9 cellular contexts compared by ENCODE assay signal in the genomic region with DNA sequence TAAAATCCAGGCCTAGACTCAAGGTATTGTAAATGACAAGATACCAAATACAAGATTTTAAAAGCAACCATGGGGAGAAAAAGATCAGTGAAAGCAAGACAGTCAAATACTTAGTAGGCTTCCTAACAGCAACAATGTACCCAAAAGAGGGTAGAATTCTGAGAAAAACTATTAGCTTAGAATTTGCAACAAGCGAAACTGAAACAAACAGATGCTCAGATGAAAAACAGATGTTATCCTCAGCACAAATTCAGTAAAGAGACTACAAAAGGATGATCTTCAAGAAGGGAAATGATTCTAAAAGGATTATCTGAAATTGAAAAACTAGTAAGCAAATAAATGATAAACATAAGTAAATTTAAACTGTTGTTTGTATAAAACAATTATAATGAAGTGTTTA. TPM values are rescaled to one million over a fixed set of nuclear protein-coding genes. Genes with fewer than 3 reads are reported as not detected.
DNase-seq lines count a peak whose midpoint lies in the region; ATAC-seq and TF ChIP-seq lines count a peak whose summit lies in the region.
"Had no signal": no experiment of that assay in that cellular context is flagged by ENCODE, and none has a peak within 500 bp of the region (broad histone marks: within the 10 kb centered on the region; RNA-seq: fewer than 3 reads in every experiment).

No MANE protein-coding gene starts in this region.

- POLR2A ChIA-PET in IMR-90 (lab: Charles Lee; ENCODE audit: unreplicated experiment): no interaction called here

- TF ChIP-seq POLR2A in IMR-90 (IDR thresholded peaks at IDR 0.05; ENCODE audit: low read depth, low read length): no peak
- TF ChIP-seq POLR2A in heart left ventricle (IDR thresholded peaks at IDR 0.05): no peak

- no peak overlapping the region for H2AK9ac ChIP-seq in IMR-90 (replicated peaks; ENCODE audit: low read depth, low read length, poor library complexity)

- H3K4ac ChIP-seq in IMR-90 (ENCODE audit: low read depth, low read length): no peak overlapping the region

- H3K79me2 ChIP-seq in hepatocyte: no peaks in the 10 kb centered on the region

- no peak overlapping the region for H3K56ac ChIP-seq in IMR-90 (ENCODE audit: extremely low read depth, insufficient read depth, low read length)

- H2AFZ ChIP-seq in IMR-90 (replicated peaks; ENCODE audit: low read length, poor library complexity) (no peak overlapping the region), hepatocyte (no peak overlapping the region)

- intact Hi-C loops in IMR-90 (cut with micrococcal nuclease) (loop anchor here (5.0 kb wide), 1 partner anchor 56 kb away; no protein-coding TSS in a partner anchor), heart left ventricle (cut with DNase I) (no loop called here)

- H3K27ac ChIP-seq in IMR-90 (ENCODE audit: insufficient read depth, low read length) (no peak overlapping the region), hepatocyte (peak overlapping the region; percentile 1), heart left ventricle (peak overlapping the region in 3 of 12 donors; percentile 11 to 31 (median 12))

- peaks cover 5% of the 10 kb centered on the region for H3K36me3 ChIP-seq in IMR-90 (ENCODE audit: control insufficient read depth, insufficient read depth, low read length)
- H3K36me3 ChIP-seq in hepatocyte (replicated peaks; ENCODE audit: insufficient read depth, low read depth): no peaks in the 10 kb centered on the region
- H3K36me3 ChIP-seq in heart left ventricle: peaks cover 0 to 42% (median 28%) of the 10 kb centered on the region in 9 donors

- CTCF ChIA-PET in IMR-90 (lab: Yijun Ruan, JAX): interaction anchor here (0.8 kb wide), 1 partner anchor 578 kb away, joined by 3 read pairs; no protein-coding TSS in a partner anchor

- in situ Hi-C loops in IMR-90 (cut with MboI; ENCODE audit: low sequenced_read_pairs): no loop called here

- dilution Hi-C loops in IMR-90 (cut with HindIII; ENCODE audit: low sequenced_read_pairs, unreplicated experiment): no loop called here

- H4K5ac ChIP-seq in IMR-90 (ENCODE audit: low read depth, low read length): no peak overlapping the region

- peaks cover 7% of the 10 kb centered on the region for H3K4me1 ChIP-seq in IMR-90 (ENCODE audit: control insufficient read depth, insufficient read depth, low read length)
- H3K4me1 ChIP-seq in hepatocyte (ENCODE audit: insufficient read depth): no peaks in the 10 kb centered on the region
- H3K4me1 ChIP-seq in heart left ventricle: peaks cover 0 to 14% (median 0%) of the 10 kb centered on the region in 12 donors

- no peak overlapping the region for H3K9ac ChIP-seq in IMR-90 (ENCODE audit: low read depth, low read length)

- H3K14ac ChIP-seq in IMR-90 (replicated peaks; ENCODE audit: low read depth, low read length): no peak overlapping the region

- H3K4me3 ChIP-seq in HFF-Myc (replicated peaks; ENCODE audit: low read depth, low read length) (no peak overlapping the region), IMR-90 (ENCODE audit: insufficient read depth, low read depth, low read length) (no peak overlapping the region), hepatocyte (no peak overlapping the region), heart left ventricle (no peak overlapping the region)

- no peak overlapping the region for H2BK120ac ChIP-seq in IMR-90 (ENCODE audit: low read depth, low read length)

- peaks cover 3% of the 10 kb centered on the region; the same call in 1 of the 2 replicates for H3K9me1 ChIP-seq in IMR-90 (ENCODE audit: insufficient read depth, low read length)

- H3K4me2 ChIP-seq in IMR-90 (ENCODE audit: low read depth, low read length) (no peak overlapping the region), hepatocyte (no peak overlapping the region)

- TF ChIP-seq CTCF in HFF-Myc (IDR thresholded peaks at IDR 0.05; ENCODE audit: low read depth, low read length, missing control alignments) (no peak), IMR-90 (conservative IDR thresholded peaks at IDR 0.05; ENCODE audit: low read depth, low read length) (no peak), hepatocyte (IDR thresholded peaks at IDR 0.05; ENCODE audit: poor library complexity) (no peak), heart left ventricle (IDR thresholded peaks at IDR 0.05) (no peak)

- no peak overlapping the region for H3K18ac ChIP-seq in IMR-90 (ENCODE audit: low read depth, low read length)

- BruUV-seq in IMR-90 (replicated peaks; lab: Mats Ljungman, UMichigan): no TSS peak

- whole genome bisulfite sequencing in IMR-90 (ENCODE audit: extremely low coverage in 2 of 2, insufficient read length in 1 of 2), 2 experiments: no CpG with 5 or more reads among the region's 1 CpG
- 80% methylated on average over 1 of the region's 1 CpG for WGBS in hepatocyte (ENCODE audit: low lambda C conversion rate, missing lambda C conversion rate)
- WGBS in heart left ventricle, 4 donors: 63 to 81% (median 75%) methylated on average over 1 of the region's 1 CpG

- H3K79me1 ChIP-seq in IMR-90 (ENCODE audit: low read depth in 1 of 2, low read length in 2 of 2): no peaks in the 10 kb centered on the region; a peak in 1 of 4 replicates

- no peak overlapping the region for H2BK15ac ChIP-seq in IMR-90 (ENCODE audit: low read depth, low read length)

- H3K23ac ChIP-seq in IMR-90 (ENCODE audit: low read depth, low read length): no peak overlapping the region

- no peak overlapping the region for H4K91ac ChIP-seq in IMR-90 (ENCODE audit: insufficient read depth, low read depth, low read length)

- ATAC-seq in GM18873 (IDR thresholded peaks at IDR 0.05; ENCODE audit: low FRiP score, unreplicated experiment): peak; percentile 94
- no peak for ATAC-seq in IMR-90 (ENCODE audit: low read depth)
- ATAC-seq in heart left ventricle: no peak
- ATAC-seq: PC-3 had no signal

- no peaks in the 10 kb centered on the region for H4K20me1 ChIP-seq in IMR-90 (ENCODE audit: insufficient read depth, low read length)
- H4K20me1 ChIP-seq in hepatocyte (ENCODE audit: insufficient read depth, poor library complexity, severe bottlenecking): no peaks in the 10 kb centered on the region

- DNase-seq in HFF-Myc (ENCODE audit: extremely low read depth, low read depth) (peak; percentile 21), IMR-90 (peak; percentile 27), hepatocyte (ENCODE audit: low spot score) (no peak), NOMO-1 (lab: John Stamatoyannopoulos, UW; ENCODE audit: unreplicated experiment in 2 of 2) (no peak), heart left ventricle (no peak), NCI-H524 treated with DMSO at 0.1 percent for 48 hours (lab: John Stamatoyannopoulos, UW) (no peak)
- DNase-seq: PC-3 had no signal

- H2BK20ac ChIP-seq in IMR-90 (ENCODE audit: low read depth, low read length): no peak overlapping the region

- H3K9me3 ChIP-seq in IMR-90 (ENCODE audit: control insufficient read depth, insufficient read depth, low read length): no peaks in the 10 kb centered on the region
- H3K9me3 ChIP-seq in hepatocyte (ENCODE audit: low read depth): no peaks in the 10 kb centered on the region
- no peaks in the 10 kb centered on the region for H3K9me3 ChIP-seq in heart left ventricle

- H3K9me2 ChIP-seq in hepatocyte (replicated peaks; ENCODE audit: insufficient read depth): no peaks in the 10 kb centered on the region

- H2BK5ac ChIP-seq in IMR-90 (ENCODE audit: low read depth, low read length, poor library complexity, severe bottlenecking): no peak overlapping the region

- no peak for TF ChIP-seq RAD21 in IMR-90 (IDR thresholded peaks at IDR 0.05; ENCODE audit: low read length)

- H3K27me3 ChIP-seq in IMR-90 (ENCODE audit: control insufficient read depth, insufficient read depth, low read length) (no peaks in the 10 kb centered on the region), hepatocyte (no peaks in the 10 kb centered on the region), heart left ventricle (no peaks in the 10 kb centered on the region)

- H2AK5ac ChIP-seq in IMR-90 (ENCODE audit: low read depth, low read length): no peak overlapping the region

- no peak overlapping the region for H4K8ac ChIP-seq in IMR-90 (ENCODE audit: low read depth in 2 of 2, low read length in 2 of 2)

TF ChIP-seq in IMR-90, 13 proteins besides CTCF, POLR2A, EP300 and RAD21 (continues in another document):
- TF ChIP-seq MAFK (IDR thresholded peaks at IDR 0.05; ENCODE audit: low read depth, low read length) (no peak), SMC3 (IDR thresholded peaks at IDR 0.05; ENCODE audit: low read depth, low read length) (no peak), RFX5 (IDR thresholded peaks at IDR 0.05; ENCODE audit: low read depth, low read length) (no peak), FOS (IDR thresholded peaks at IDR 0.05; ENCODE audit: low read depth, low read length) (no peak), BHLHE40 (IDR thresholded peaks at IDR 0.05; ENCODE audit: low read depth, low read length) (no peak), MAZ (IDR thresholded peaks at IDR 0.05; ENCODE audit: borderline replicate concordance, low read depth, low read length) (no peak)

RNA-seq across cellular contexts. Expression of a gene that starts 40.0 kb away (rescaled TPM):
- not detected in 2 replicates for total RNA-seq in IMR-90 (2012; rRNA removed)
- polyA plus RNA-seq in IMR-90 (2012; rRNA removed): not detected in 2 replicates
- not detected in 2 replicates for polyA plus RNA-seq in IMR-90 (2012; cell fraction: cytosol; rRNA removed)
- polyA plus RNA-seq in IMR-90 (2012; cell fraction: nucleus; rRNA removed; ENCODE audit: low replicate concordance): not detected in 2 replicates
- not detected in 2 replicates for total RNA-seq in hepatocyte
- polyA plus RNA-seq in hepatocyte: 0.13 TPM in 1 of 2 replicates, not detected in the other
- total RNA-seq in heart left ventricle: not detected
- not detected for polyA plus RNA-seq in heart left ventricle
- total RNA-seq: H1, PC-3 had no signal
- polyA plus RNA-seq: H1 had no signal

RNA-seq across cellular contexts. Expression of a gene that starts 45.3 kb away (rescaled TPM):
- total RNA-seq in IMR-90 (2012; rRNA removed): 9.7 and 14.2 TPM in 2 replicates
- polyA plus RNA-seq in IMR-90 (2012; rRNA removed): 8.4 and 9.4 TPM in 2 replicates
- 0.58 and 0.60 TPM in 2 replicates for polyA plus RNA-seq in IMR-90 (2012; cell fraction: cytosol; rRNA removed)
- 1.6 and 21.5 TPM in 2 replicates for polyA plus RNA-seq in IMR-90 (2012; cell fraction: nucleus; rRNA removed; ENCODE audit: low replicate concordance)
- total RNA-seq in hepatocyte: 22.1 and 29.2 TPM in 2 replicates
- 22.3 and 22.8 TPM in 2 replicates for polyA plus RNA-seq in hepatocyte
- 10 to 100 TPM in 7 of 9 donors, 1 to 10 TPM in 2; 8.7 to 15.5 (median 11.3) TPM for total RNA-seq in heart left ventricle
- 10 to 100 TPM in 1 of 2 donors, 1 to 10 TPM in 1; 9.2 to 12.9 TPM for polyA plus RNA-seq in heart left ventricle

RNA-seq across cellular contexts. Expression of a gene that starts 45.9 kb away (rescaled TPM):
- total RNA-seq in IMR-90 (2012; rRNA removed) (60.4 and 63.6 TPM in 2 replicates), hepatocyte (51.5 and 58.4 TPM in 2 replicates), heart left ventricle (10 to 100 TPM; 43.5 to 90.8 (median 55.0) TPM)
- polyA plus RNA-seq in IMR-90 (2012; rRNA removed) (34.6 and 38.2 TPM in 2 replicates), hepatocyte (65.1 and 79.4 TPM in 2 replicates), heart left ventricle (10 to 100 TPM; 11.0 to 21.0 TPM)
- polyA plus RNA-seq in IMR-90 (2012; cell fraction: cytosol; rRNA removed): 13.2 and 15.8 TPM in 2 replicates
- polyA plus RNA-seq in IMR-90 (2012; cell fraction: nucleus; rRNA removed; ENCODE audit: low replicate concordance): 25.3 and 59.3 TPM in 2 replicates

Comparison
In these comparisons a context has a peak if more than half of its experiments do, and no peak if none do; other contexts are left out.
1. DNase-seq: peak in HFF-Myc (single experiment) and IMR-90 (single experiment); none in hepatocyte (single experiment), NOMO-1 (0 of 2), heart left ventricle (0 of 5) and NCI-H524 treated with DMSO at 0.1 percent for 48 hours (single experiment).